Comparison of ENCODE assay signal across 9 cellular contexts in genomic region chr2:232420463-232421188, GRCh38. TPM values are rescaled to one million over a fixed set of nuclear protein-coding genes. Genes with fewer than 3 reads are reported as not detected.
DNase-seq lines count a peak whose midpoint lies in the region; ATAC-seq, FAIRE-seq and TF ChIP-seq lines count a peak whose summit lies in the region.
"Had no signal": no experiment of that assay in that cellular context is flagged by ENCODE, and none has a peak within 500 bp of the region (broad histone marks: within the 10 kb centered on the region; RNA-seq: fewer than 3 reads in every experiment).

No MANE protein-coding gene starts in this region.

- TF ChIP-seq POLR2A in A549 (IDR thresholded peaks at IDR 0.05; ENCODE audit: low read length): no peak
- TF ChIP-seq POLR2A in vagina (IDR thresholded peaks at IDR 0.05): no peak

- ATAC-seq in A549 (peak; percentile 58 to 75), left lobe of liver (peak; percentile 92)

- no peak for FAIRE-seq in A549 (lab: Jason Lieb, UNC)

- H3K36me3 ChIP-seq in vagina: no peaks in the 10 kb centered on the region

- H3K4me3 ChIP-seq in A549 (peak overlapping the region; percentile 46), vagina (peak overlapping the region; percentile 11 to 16)

- TF ChIP-seq CTCF in A549 (IDR thresholded peaks at IDR 0.05) (no peak), vagina (IDR thresholded peaks at IDR 0.05) (no peak)

- POLR2A ChIA-PET in A549 (lab: Yijun Ruan, JAX): no interaction called here

- peak overlapping the region; percentile 34 to 68; a peak in 5 of 6 replicates for H3K27ac ChIP-seq in A549
- no peak overlapping the region for H3K27ac ChIP-seq in vagina
- no peak overlapping the region for H3K27ac ChIP-seq in substantia nigra (ENCODE audit: low read depth, low read length, poor library complexity, severe bottlenecking)

- TF ChIP-seq EP300 in A549 (IDR thresholded peaks at IDR 0.05): no peak

- H3K9me3 ChIP-seq in A549 (peaks cover 3% of the 10 kb centered on the region; the same call in 1 of the 3 replicates), vagina (no peaks in the 10 kb centered on the region)

- WGBS in A549 (ENCODE audit: missing lambda C conversion rate): 29% methylated on average over 19 of the region's 79 CpGs

- intact Hi-C loops in vagina (cut with DNase I): no loop called here

- CTCF ChIA-PET in A549 (lab: Yijun Ruan, JAX): interaction anchor here (1.1 to 1.4 kb wide), 2 partner anchors 9 to 14 kb away, joined by 3 read pairs; no protein-coding TSS in a partner anchor

- H3K4me1 ChIP-seq in A549: no peaks in the 10 kb centered on the region
- peaks cover 29% of the 10 kb centered on the region for H3K4me1 ChIP-seq in vagina

- 0 out of 5 replicates have a peak, but pooled peaks of 1 of the 2 experiments have one; percentile 13 for TF ChIP-seq RAD21 in A549 (conservative IDR thresholded peaks at IDR 0.05 in 1 of 2, IDR thresholded peaks at IDR 0.05 in 1 of 2)

- peaks cover 11% of the 10 kb centered on the region for H3K27me3 ChIP-seq in vagina

- DNase-seq in A549 (ENCODE audit: low read depth in 1 of 2, low spot score in 1 of 2): peak; percentile 25 to 29
- DNase-seq in HuH-7.5 (ENCODE audit: low spot score): peak; percentile 58
- DNase-seq in activated effector memory CD4-positive, alpha-beta T cell treated with anti-CD3 and anti-CD28 coated beads, Interleukin-2, amount 50 U/mL, for 16 hours: peak; percentile 65
- DNase-seq in left lobe of liver (ENCODE audit: low spot score): no peak
- no peak for DNase-seq in vagina (ENCODE audit: extremely low spot score in 2 of 2)
- DNase-seq in hippocampal formation (lab: John Stamatoyannopoulos, UW): no peak
- DNase-seq in cortex of kidney (lab: John Stamatoyannopoulos, UW): no peak
- DNase-seq in substantia nigra (lab: John Stamatoyannopoulos, UW): no peak

- H3K4me2 ChIP-seq in A549: peak overlapping the region; percentile 98

TF ChIP-seq in A549, 52 proteins besides CTCF, POLR2A, EP300 and RAD21:
- no peak for TF ChIP-seq NFE2L2 (conservative IDR thresholded peaks at IDR 0.05; ENCODE audit: low read length)
- TF ChIP-seq RNF2 (IDR thresholded peaks at IDR 0.05; ENCODE audit: borderline replicate concordance, low read depth): no peak
- TF ChIP-seq, protein P1, sequence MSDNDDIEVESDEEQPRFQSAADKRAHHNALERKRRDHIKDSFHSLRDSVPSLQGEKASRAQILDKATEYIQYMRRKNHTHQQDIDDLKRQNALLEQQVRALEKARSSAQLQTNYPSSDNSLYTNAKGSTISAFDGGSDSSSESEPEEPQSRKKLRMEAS (IDR thresholded peaks at IDR 0.05): no peak
- no peak for TF ChIP-seq FOSB (CRISPR knock-in tag; IDR thresholded peaks at IDR 0.05)
- TF ChIP-seq HOXB13 (CRISPR knock-in tag; IDR thresholded peaks at IDR 0.05; ENCODE audit: low read depth): no peak
- no peak for TF ChIP-seq SMC3 (IDR thresholded peaks at IDR 0.05)
- TF ChIP-seq E2F6 (IDR thresholded peaks at IDR 0.05; ENCODE audit: borderline replicate concordance, low read depth): no peak
- no peak for TF ChIP-seq ZC3H11A (IDR thresholded peaks at IDR 0.05)
- no peak for TF ChIP-seq CEBPB (IDR thresholded peaks at IDR 0.05)
- TF ChIP-seq TFCP2L1 (CRISPR knock-in tag; IDR thresholded peaks at IDR 0.05): no peak
- no peak for TF ChIP-seq MAZ (IDR thresholded peaks at IDR 0.05; ENCODE audit: borderline replicate concordance, low read depth, low read length)
- no peak for TF ChIP-seq RFX5 (IDR thresholded peaks at IDR 0.05)
- TF ChIP-seq SREBF2 (IDR thresholded peaks at IDR 0.05): no peak
- TF ChIP-seq CBX2 (IDR thresholded peaks at IDR 0.05; ENCODE audit: borderline replicate concordance, low read depth): no peak
TF ChIP-seq in A549: peak in this region for 0.

RNA-seq across cellular contexts. Expression of gene ALPG, which starts 14.0 kb away (rescaled TPM):
- polyA plus RNA-seq in A549 (2011; rRNA removed) (0.17 and 0.18 TPM in 2 replicates), A549 (2017; fragmentation: RNase III; extraction: RNeasy Plus Mini Kit Qiagen cat#74134 plus additional on column Dnase treatment) (0.04 to 0.07 TPM in 2 of 3 replicates, not detected in the other)
- polyA plus RNA-seq in A549 (2012; cell fraction: cytosol; rRNA removed): 0.08 and 0.12 TPM in 2 replicates
- polyA plus RNA-seq in A549 (2012; cell fraction: nucleus; rRNA removed): 0.24 and 0.30 TPM in 2 replicates
- polyA minus RNA-seq in A549 (2011; rRNA and poly(A)+ RNA removed): 0.08 and 0.15 TPM in 2 replicates
- total RNA-seq in left lobe of liver (not detected), vagina (not detected)
- total RNA-seq: pulmonary artery endothelial cell had no signal

RNA-seq across cellular contexts. Expression of gene ALPI, which starts 35.3 kb away (rescaled TPM):
- polyA plus RNA-seq in A549 (2011; rRNA removed) (0.05 and 0.11 TPM in 2 replicates), A549 (2017; fragmentation: RNase III; extraction: RNeasy Plus Mini Kit Qiagen cat#74134 plus additional on column Dnase treatment) (not detected in 3 replicates)
- 0.03 and 0.04 TPM in 2 replicates for polyA plus RNA-seq in A549 (2012; cell fraction: cytosol; rRNA removed)
- polyA plus RNA-seq in A549 (2012; cell fraction: nucleus; rRNA removed): 0.02 TPM in 2 replicates
- polyA minus RNA-seq in A549 (2011; rRNA and poly(A)+ RNA removed): 0.24 and 0.29 TPM in 2 replicates
- total RNA-seq in left lobe of liver (not detected), vagina (not detected)
- total RNA-seq: pulmonary artery endothelial cell had no signal

RNA-seq across cellular contexts. Expression of gene ALPP, which starts 42.1 kb away (rescaled TPM):
- polyA plus RNA-seq in A549 (2011; rRNA removed): 0.05 and 0.10 TPM in 2 replicates
- polyA plus RNA-seq in A549 (2012; cell fraction: cytosol; rRNA removed): 0.05 and 0.11 TPM in 2 replicates
- 0.20 and 0.22 TPM in 2 replicates for polyA plus RNA-seq in A549 (2012; cell fraction: nucleus; rRNA removed)
- 0.18 to 0.31 TPM (median 0.18 TPM) in 3 replicates for polyA plus RNA-seq in A549 (2017; fragmentation: RNase III; extraction: RNeasy Plus Mini Kit Qiagen cat#74134 plus additional on column Dnase treatment)
- polyA minus RNA-seq in A549 (2011; rRNA and poly(A)+ RNA removed): 0.17 TPM in 1 of 2 replicates, not detected in the other
- 0.20 TPM for total RNA-seq in left lobe of liver
- not detected for total RNA-seq in vagina
- total RNA-seq: pulmonary artery endothelial cell had no signal

Comparison
In these comparisons a context has a peak if more than half of its experiments do, and no peak if none do; other contexts are left out.
1. DNase-seq: peak in A549 (2 of 2), HuH-7.5 (single experiment) and activated effector memory CD4-positive, alpha-beta T cell treated with anti-CD3 and anti-CD28 coated beads, Interleukin-2, amount 50 U/mL, for 16 hours (single experiment); none in left lobe of liver (single experiment), vagina (0 of 2), hippocampal formation (0 of 2), cortex of kidney (single experiment) and substantia nigra (0 of 49).
2. H3K27ac ChIP-seq: peak in A549 (2 of 2); none in vagina (single experiment) and substantia nigra (single experiment).